Comparison of ENCODE assay signal across 1 cellular context in the genomic region with DNA sequence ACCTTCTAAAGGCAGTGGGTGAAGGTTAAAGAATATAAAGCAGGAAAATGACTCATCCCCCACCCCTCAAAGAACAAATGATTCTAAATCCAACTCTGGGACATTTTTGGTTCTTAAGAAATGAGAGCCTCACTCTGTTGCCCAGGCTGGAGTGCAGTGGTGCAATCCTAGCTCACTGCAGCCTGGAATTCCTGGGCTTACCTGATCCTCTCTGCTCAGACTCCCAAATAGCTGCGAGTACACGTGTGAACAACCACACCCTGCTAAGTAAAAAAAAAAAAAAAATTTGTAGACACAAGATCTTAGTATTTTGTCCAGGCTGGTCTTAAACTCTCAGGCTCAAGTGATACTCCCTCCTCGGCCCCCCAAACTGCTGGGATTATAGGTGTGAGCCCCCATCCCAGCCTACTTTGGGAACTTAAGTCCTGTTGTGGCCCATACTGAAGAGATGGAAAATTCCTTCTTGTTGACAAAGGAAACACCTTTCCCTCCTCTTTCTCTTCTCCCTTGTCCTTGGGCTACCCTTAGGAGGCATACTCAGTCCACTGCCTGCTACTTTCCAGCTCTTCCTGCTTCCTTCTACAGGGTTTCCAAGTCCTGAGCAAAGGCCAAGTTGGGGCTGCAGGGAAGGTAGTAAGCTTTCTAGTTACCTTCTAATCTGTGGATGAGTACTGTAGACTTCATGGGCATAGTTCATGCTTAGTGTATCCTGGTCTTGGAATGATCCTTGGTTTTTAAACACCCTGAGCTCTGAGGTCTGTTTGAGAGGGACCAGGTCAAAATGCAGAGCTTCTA.
TF ChIP-seq lines count a peak whose summit lies in the region.

No MANE protein-coding gene starts in this region.

TF ChIP-seq in HepG2, 621 proteins besides CTCF, POLR2A, EP300 and RAD21 (continued from another document):
- no peak for TF ChIP-seq YY1 (IDR thresholded peaks at IDR 0.05; ENCODE audit: insufficient read depth, insufficient replicate concordance, low read depth, low read length)
